ENCODE assay signal across 8 cellular contexts in the genomic region with DNA sequence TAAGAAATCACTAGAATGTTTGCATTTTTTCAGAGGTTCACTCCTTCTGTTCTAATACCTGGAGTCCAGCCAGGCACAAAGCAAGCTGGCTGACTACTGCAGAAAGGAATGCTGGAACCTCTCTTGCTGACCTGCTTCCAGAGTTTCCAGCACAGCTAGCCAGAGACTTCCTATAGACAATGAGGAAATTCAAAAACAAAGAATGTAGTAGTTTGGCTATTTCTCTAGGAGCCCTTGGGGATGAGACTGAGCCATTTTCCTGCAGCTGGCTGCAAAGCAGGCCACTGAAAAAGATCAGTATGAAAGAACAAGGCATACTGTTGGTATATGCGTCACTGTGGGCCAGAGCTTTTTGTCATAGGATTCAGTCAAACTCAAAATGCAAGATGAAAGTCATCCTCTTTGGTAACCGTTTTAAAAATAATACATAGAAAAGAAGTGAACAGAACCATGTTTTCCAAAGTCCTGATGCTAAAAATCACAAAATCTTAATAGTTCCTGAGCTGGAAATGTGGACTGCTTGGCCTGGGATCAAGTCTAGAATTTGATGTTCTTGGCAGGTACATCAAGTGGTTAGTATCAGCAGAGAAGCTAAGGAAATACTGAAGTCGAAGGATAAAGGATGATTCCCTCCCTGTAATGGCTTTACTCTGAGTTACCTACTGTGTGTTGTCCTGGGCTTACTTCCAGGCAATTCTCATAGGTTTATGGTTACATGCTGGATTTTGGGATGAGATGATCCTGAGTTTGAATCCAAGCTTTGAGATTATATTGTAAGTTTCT. TPM values are rescaled to one million over a fixed set of nuclear protein-coding genes. Genes with fewer than 3 reads are reported as not detected.
A peak's percentile ranks its signal among the peaks of the same experiment; 100 is the strongest.
DNase-seq lines count a peak whose midpoint lies in the region; ATAC-seq and TF ChIP-seq lines count a peak whose summit lies in the region.

No MANE protein-coding gene starts in this region.

- peaks cover 0 to 16% of the 10 kb centered on the region in 2 donors for H3K4me1 ChIP-seq in adrenal gland (replicated peaks in 1 of 2)
- H3K4me1 ChIP-seq in heart right ventricle, result peaks cover 0 to 16% (median 10%) of the 10 kb centered on the region in 9 donors

- H3K9me3 ChIP-seq in adrenal gland (replicated peaks in 1 of 3) (no peaks in the 10 kb centered on the region), heart right ventricle (no peaks in the 10 kb centered on the region)

- TF ChIP-seq CTCF in adrenal gland (IDR thresholded peaks at IDR 0.05) (no peak), heart right ventricle (IDR thresholded peaks at IDR 0.05) (no peak), GM10248 (IDR thresholded peaks at IDR 0.05; ENCODE audit: control extremely low read depth, extremely low read depth, low read depth, missing control alignments) (no peak)

- no peak for TF ChIP-seq POLR2A in adrenal gland (IDR thresholded peaks at IDR 0.05)

- intact Hi-C loops in adrenal gland (cut with DNase I) (no loop called here), heart right ventricle (cut with DNase I) (no loop called here)

- H3K36me3 ChIP-seq in adrenal gland (replicated peaks in 1 of 2) (no peaks in the 10 kb centered on the region), heart right ventricle (no peaks in the 10 kb centered on the region)

- H3K27me3 ChIP-seq in adrenal gland (no peaks in the 10 kb centered on the region), heart right ventricle (no peaks in the 10 kb centered on the region)

- H3K27ac ChIP-seq in adrenal gland (peak overlapping the region in 2 of 5 donors; percentile 15 to 64), heart right ventricle (peak overlapping the region in 8 of 10 donors; percentile 35 to 69 (median 56))

- 38 to 63% (median 50%) methylated on average over 3 of the region's 3 CpGs for WGBS in adrenal gland, 4 donors
- WGBS in heart right ventricle, 2 donors, result 30 to 43% methylated on average over 3 of the region's 3 CpGs

- peak; percentile 79 to 96 (median 88) for ATAC-seq in heart right ventricle
- no peak for ATAC-seq in GM19397 (IDR thresholded peaks at IDR 0.05; ENCODE audit: unreplicated experiment)

- CTCF ChIA-PET in GM10248 (lab: Yijun Ruan, JAX), result interaction anchor here (1.3 to 1.6 kb wide), 3 partner anchors 9 to 107 kb away, joined by 3 to 6 read pairs (median 4); no protein-coding TSS in a partner anchor

- DNase-seq in EL (peak; percentile 98), adrenal gland (peak; percentile 54 to 86 (median 78)), heart right ventricle (peak; percentile 13 to 59), pulmonary artery endothelial cell (ENCODE audit: low read depth, low spot score) (peak; percentile 91), DMS79 treated with DMSO at 0.1 percent for 48 hours (lab: John Stamatoyannopoulos, UW) (no peak), NCI-H1105 (lab: John Stamatoyannopoulos, UW) (no peak), GM10248 (ENCODE audit: extremely low spot score) (no peak)

- POLR2A ChIA-PET in GM10248 (lab: Yijun Ruan, JAX), result no interaction called here

- H3K4me3 ChIP-seq in adrenal gland, result no peak overlapping the region
- no peak overlapping the region for H3K4me3 ChIP-seq in heart right ventricle

RNA-seq across cellular contexts. Expression of gene DSEL, which starts 9.0 kb away (rescaled TPM):
- total RNA-seq in adrenal gland (10 to 100 TPM in 1 of 8 donors, 1 to 10 TPM in 7; 2.2 to 11.5 (median 5.0) TPM), heart right ventricle (1 to 10 TPM; 2.0 to 3.2 (median 2.2) TPM), pulmonary artery endothelial cell (10.2 and 11.5 TPM in 2 replicates)
- polyA plus RNA-seq in adrenal gland (1 to 10 TPM; 1.0 to 1.8 (median 1.1) TPM), heart right ventricle (1 to 10 TPM in 1 of 2 donors, under 1 TPM in 1; 0.73 to 1.1 TPM)

Comparison
In these comparisons a context has a peak if more than half of its experiments do, and no peak if none do; other contexts are left out.
1. DNase-seq: peak in EL (single experiment), adrenal gland (7 of 7), heart right ventricle (2 of 2) and pulmonary artery endothelial cell (single experiment); none in DMS79 treated with DMSO at 0.1 percent for 48 hours (single experiment), NCI-H1105 (single experiment) and GM10248 (single experiment).